ENCODE assay signal across 15 cellular contexts in genomic region chr1:41927118-41927517, GRCh38.
"Had no signal": no experiment of that assay in that cellular context is flagged by ENCODE, and none has a peak within 500 bp of the region (broad histone marks: within the 10 kb centered on the region; RNA-seq: fewer than 3 reads in every experiment).

No MANE protein-coding gene starts in this region.

- ATAC-seq: natural killer cell treated with Interleukin-12 subunit alpha and Interleukin-12 subunit beta and Interleukin-15 and Interleukin-18, amount 100 ng/mL, for 72 hours; stimulated activated naive B cell treated with anti-CD40 and anti-IgM and Interleukin-4, amounts not matched to agents 10 μg/mL and 1 μg/mL and 100 μg/mL, for 72 hours had no signal

- DNase-seq: activated B cell treated with CpG ODN at 0.5 μM for 24 hours; activated CD4-positive, alpha-beta T cell treated with anti-CD3 and anti-CD28 coated beads, Interleukin-2, amount 10 ng/mL, durations not matched to agents 7 days and 5 days; activated CD8-positive, alpha-beta memory T cell treated with anti-CD3 and anti-CD28 coated beads for 24 hours; activated naive CD4-positive, alpha-beta T cell; aorta; cerebellar nuclear complex; effector CD8-positive, alpha-beta T cell; hippocampal formation; kidney; posterior cingulate gyrus; stimulated activated CD4-positive, alpha-beta T cell treated with anti-CD3 and anti-CD28 coated beads, Interleukin-2, amount 100 ng/mL, for 48 hours; stimulated activated naive B cell treated with anti-CD40 and anti-IgM and Interleukin-4, amounts not matched to agents 10 μg/mL and 1 μg/mL and 100 μg/mL, for 72 hours; uterus had no signal

- H3K9me3 ChIP-seq: tibial nerve, uterus had no signal

- H3K36me3 ChIP-seq: tibial nerve, uterus had no signal

- H3K36me3 Mint-ChIP-seq: natural killer cell treated with Interleukin-12 subunit alpha and Interleukin-12 subunit beta and Interleukin-15 and Interleukin-18, amount 100 ng/mL, for 72 hours; stimulated activated naive B cell treated with anti-CD40 and anti-IgM and Interleukin-4, amounts not matched to agents 10 μg/mL and 1 μg/mL and 100 μg/mL, for 72 hours had no signal

- H3K4me3 ChIP-seq: tibial nerve, uterus had no signal

- H3K27ac Mint-ChIP-seq: activated B cell treated with CpG ODN at 0.5 μM for 24 hours; activated CD4-positive, alpha-beta T cell treated with anti-CD3 and anti-CD28 coated beads, Interleukin-2, amount 10 ng/mL, durations not matched to agents 7 days and 5 days; stimulated activated naive B cell treated with anti-CD40 and anti-IgM and Interleukin-4, amounts not matched to agents 10 μg/mL and 1 μg/mL and 100 μg/mL, for 72 hours had no signal

- H3K4me1 ChIP-seq: tibial nerve, uterus had no signal

- H3K4me1 Mint-ChIP-seq: activated B cell treated with CpG ODN at 0.5 μM for 24 hours; activated CD4-positive, alpha-beta T cell treated with anti-CD3 and anti-CD28 coated beads, Interleukin-2, amount 10 ng/mL, durations not matched to agents 7 days and 5 days; stimulated activated naive B cell treated with anti-CD40 and anti-IgM and Interleukin-4, amounts not matched to agents 10 μg/mL and 1 μg/mL and 100 μg/mL, for 72 hours had no signal

- H3K4me3 Mint-ChIP-seq: activated B cell treated with CpG ODN at 0.5 μM for 24 hours; activated CD4-positive, alpha-beta T cell treated with anti-CD3 and anti-CD28 coated beads, Interleukin-2, amount 10 ng/mL, durations not matched to agents 7 days and 5 days; natural killer cell treated with Interleukin-12 subunit alpha and Interleukin-12 subunit beta and Interleukin-15 and Interleukin-18, amount 100 ng/mL, for 72 hours; stimulated activated naive B cell treated with anti-CD40 and anti-IgM and Interleukin-4, amounts not matched to agents 10 μg/mL and 1 μg/mL and 100 μg/mL, for 72 hours had no signal

- H3K27me3 ChIP-seq: tibial nerve, uterus had no signal

- H3K27me3 Mint-ChIP-seq: natural killer cell treated with Interleukin-12 subunit alpha and Interleukin-12 subunit beta and Interleukin-15 and Interleukin-18, amount 100 ng/mL, for 72 hours had no signal

- H3K27ac ChIP-seq: tibial nerve, uterus had no signal
